Comparison of ENCODE assay signal across 18 cellular contexts in genomic region chr16:918741-919657, GRCh38. TPM values are rescaled to one million over a fixed set of nuclear protein-coding genes. Genes with fewer than 3 reads are reported as not detected.
DNase-seq lines count a peak whose midpoint lies in the region; ATAC-seq and TF ChIP-seq lines count a peak whose summit lies in the region.
"Had no signal": no experiment of that assay in that cellular context is flagged by ENCODE, and none has a peak within 500 bp of the region (broad histone marks: within the 10 kb centered on the region; RNA-seq: fewer than 3 reads in every experiment).

No MANE protein-coding gene starts in this region.

- no peaks in the 10 kb centered on the region for H3K9me3 Mint-ChIP-seq in stimulated activated naive CD8-positive, alpha-beta T cell treated with anti-CD3 and anti-CD28 coated beads, Interleukin-15, amount 100 ng/mL, for 72 hours
- H3K9me3 Mint-ChIP-seq in chondrocyte (ENCODE audit: low read depth), result peaks cover 7% of the 10 kb centered on the region
- H3K9me3 Mint-ChIP-seq: CD8-positive, alpha-beta T cell; IgD-negative memory B cell had no signal

- H3K36me3 Mint-ChIP-seq in chondrocyte (ENCODE audit: low read depth), result peaks cover 13% of the 10 kb centered on the region

- no peaks in the 10 kb centered on the region for H3K4me1 Mint-ChIP-seq in stimulated activated naive CD8-positive, alpha-beta T cell treated with anti-CD3 and anti-CD28 coated beads, Interleukin-15, amount 100 ng/mL, for 72 hours
- H3K4me1 Mint-ChIP-seq in chondrocyte (ENCODE audit: low read depth), result peaks cover 38% of the 10 kb centered on the region

- H3K27me3 Mint-ChIP-seq in stimulated activated naive CD8-positive, alpha-beta T cell treated with anti-CD3 and anti-CD28 coated beads, Interleukin-15, amount 100 ng/mL, for 72 hours, result no peaks in the 10 kb centered on the region
- no peaks in the 10 kb centered on the region for H3K27me3 Mint-ChIP-seq in chondrocyte (ENCODE audit: low read depth)
- H3K27me3 Mint-ChIP-seq: IgD-negative memory B cell had no signal

- no peak for DNase-seq in stimulated activated naive CD8-positive, alpha-beta T cell treated with anti-CD3 and anti-CD28 coated beads, Interleukin-15, amount 100 ng/mL, for 72 hours
- no peak for DNase-seq in stimulated activated naive CD8-positive, alpha-beta T cell treated with anti-CD3 and anti-CD28 coated beads, Interleukin-15, Interleukin-2, amounts not matched to agents 100 U/mL and 50 U/mL, for 24 hours
- DNase-seq in chondrocyte (ENCODE audit: low spot score), result peak; percentile 92
- peak; percentile 78 for DNase-seq in posterior vena cava (ENCODE audit: low spot score)
- DNase-seq in NCI-H1092 (lab: John Stamatoyannopoulos, UW), result no peak
- no peak for DNase-seq in medulla oblongata (ENCODE audit: extremely low spot score)
- DNase-seq: CD8-positive, alpha-beta T cell; DND-41; GM23248; H9; NCI-H1694; NCI-H2081 treated with DMSO at 0.1 percent for 48 hours; NCI-H2171 treated with DMSO at 0.1 percent for 48 hours; NCI-H446; SHP77 had no signal

- H3K4me3 Mint-ChIP-seq in stimulated activated naive CD8-positive, alpha-beta T cell treated with anti-CD3 and anti-CD28 coated beads, Interleukin-15, amount 100 ng/mL, for 72 hours, result no peak overlapping the region
- H3K4me3 Mint-ChIP-seq in chondrocyte (ENCODE audit: unreplicated experiment), result no peak overlapping the region
- H3K4me3 Mint-ChIP-seq: CD8-positive, alpha-beta T cell; H9; IgD-negative memory B cell had no signal

- intact Hi-C loops in posterior vena cava (cut with DNase I), result no loop called here

- TF ChIP-seq CTCF in chondrocyte (IDR thresholded peaks at IDR 0.05), result no peak

- no peak overlapping the region for H3K27ac Mint-ChIP-seq in stimulated activated naive CD8-positive, alpha-beta T cell treated with anti-CD3 and anti-CD28 coated beads, Interleukin-15, amount 100 ng/mL, for 72 hours
- peak overlapping the region; percentile 32 for H3K27ac Mint-ChIP-seq in chondrocyte (ENCODE audit: unreplicated experiment)
- H3K27ac Mint-ChIP-seq: CD8-positive, alpha-beta T cell had no signal

- peak; percentile 33 for ATAC-seq in stimulated activated naive CD8-positive, alpha-beta T cell treated with anti-CD3 and anti-CD28 coated beads, Interleukin-15, amount 100 ng/mL, for 72 hours
- no peak for ATAC-seq in stimulated activated naive CD8-positive, alpha-beta T cell treated with anti-CD3 and anti-CD28 coated beads, Interleukin-15, Interleukin-2, amounts not matched to agents 100 U/mL and 50 U/mL, for 24 hours
- ATAC-seq in GM18907 (IDR thresholded peaks at IDR 0.05; ENCODE audit: unreplicated experiment), result no peak
- ATAC-seq: CD8-positive, alpha-beta T cell; GM12878 had no signal

RNA-seq across cellular contexts. Expression of gene LMF1, which starts 51.8 kb away (rescaled TPM):
- total RNA-seq in chondrocyte (21.6 to 25.6 TPM (median 21.7 TPM) in 3 replicates), posterior vena cava (10 to 100 TPM; 16.4 to 21.8 TPM)

Comparison
In these comparisons a context has a peak if more than half of its experiments do, and no peak if none do; other contexts are left out.
1. DNase-seq: peak in chondrocyte (single experiment) and posterior vena cava (single experiment); none in stimulated activated naive CD8-positive, alpha-beta T cell treated with anti-CD3 and anti-CD28 coated beads, Interleukin-15, amount 100 ng/mL, for 72 hours (0 of 2), stimulated activated naive CD8-positive, alpha-beta T cell treated with anti-CD3 and anti-CD28 coated beads, Interleukin-15, Interleukin-2, amounts not matched to agents 100 U/mL and 50 U/mL, for 24 hours (single experiment), NCI-H1092 (single experiment) and medulla oblongata (single experiment).